In genomic region chr11:130315354-130315970, GRCh38 we compare ENCODE assay signal across 8 cellular contexts. TPM values are rescaled to one million over a fixed set of nuclear protein-coding genes. Genes with fewer than 3 reads are reported as not detected.
A peak's percentile ranks its signal among the peaks of the same experiment; 100 is the strongest.
DNase-seq lines count a peak whose midpoint lies in the region; ATAC-seq and TF ChIP-seq lines count a peak whose summit lies in the region.

No MANE protein-coding gene starts in this region.

- TF ChIP-seq CTCF in GM12874 (IDR thresholded peaks at IDR 0.05; ENCODE audit: insufficient read depth, low read depth, low read length): peak; percentile 38; the same call in 1 of the 2 replicates

- DNase-seq in SJSA1 (ENCODE audit: low read depth in 1 of 2, low spot score in 2 of 2) (no peak), iPS-NIHi7 (ENCODE audit: extremely low spot score) (peak; percentile 77), kidney glomerular epithelial cell (lab: John Stamatoyannopoulos, UW) (no peak), GM03348 (ENCODE audit: low spot score) (no peak)
- DNase-seq in stimulated activated CD4-positive, alpha-beta T cell treated with anti-CD3 and anti-CD28 coated beads, Interleukin-1b, Interleukin-23, amount 100 ng/mL, for 4 hours (ENCODE audit: low read depth in 2 of 2): peak; percentile 28

- no peaks in the 10 kb centered on the region for H3K9me3 ChIP-seq in SJSA1 (replicated peaks)

- no peak overlapping the region for H3K27ac ChIP-seq in SJSA1
- peak overlapping the region; percentile 93 for H3K27ac ChIP-seq in angular gyrus (ENCODE audit: low read depth, low read length)

- H3K27me3 ChIP-seq in SJSA1 (replicated peaks): no peaks in the 10 kb centered on the region

- H3K4me3 ChIP-seq in SJSA1: peak overlapping the region; percentile 25

- peaks cover 4% of the 10 kb centered on the region for H3K4me1 ChIP-seq in SJSA1 (replicated peaks)

- peak; percentile 35 for ATAC-seq in HG02798 (IDR thresholded peaks at IDR 0.05; ENCODE audit: poor library complexity, unreplicated experiment)

- no peaks in the 10 kb centered on the region for H3K36me3 ChIP-seq in SJSA1

RNA-seq across cellular contexts. Expression of gene ZBTB44, which starts 0.7 kb away (rescaled TPM):
- total RNA-seq in SJSA1 (2014; rRNA removed; shearing (Covaris generic)): 10.2 and 14.4 TPM in 2 replicates

Comparison
In these comparisons a context has a peak if more than half of its experiments do, and no peak if none do; other contexts are left out.
1. DNase-seq: peak in iPS-NIHi7 (single experiment) and stimulated activated CD4-positive, alpha-beta T cell treated with anti-CD3 and anti-CD28 coated beads, Interleukin-1b, Interleukin-23, amount 100 ng/mL, for 4 hours (2 of 2); none in SJSA1 (0 of 2), kidney glomerular epithelial cell (single experiment) and GM03348 (single experiment).